ENCODE assay signal across 9 cellular contexts in the genomic region with DNA sequence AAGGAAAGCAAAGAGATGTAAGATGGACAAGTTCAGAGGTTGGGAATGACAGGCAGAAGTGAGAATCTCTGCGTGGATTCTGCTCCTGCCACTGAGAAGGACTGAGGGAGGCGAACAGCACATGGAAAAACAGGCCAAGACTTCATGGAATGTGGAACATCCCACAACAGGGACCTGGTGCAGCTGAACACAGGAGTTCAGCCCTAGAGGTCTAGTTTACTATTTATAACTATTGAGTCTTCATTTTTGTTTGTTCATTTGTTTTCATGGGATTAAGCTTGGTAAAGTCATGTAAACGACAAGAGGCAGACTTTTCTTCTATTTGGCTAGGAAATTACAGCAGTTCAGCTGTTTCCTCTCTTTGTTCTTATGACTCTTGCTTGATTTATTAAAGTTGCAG.
A peak's percentile ranks its signal among the peaks of the same experiment; 100 is the strongest.
DNase-seq lines count a peak whose midpoint lies in the region; TF ChIP-seq lines count a peak whose summit lies in the region.
"Had no signal": no experiment of that assay in that cellular context is flagged by ENCODE, and none has a peak within 500 bp of the region (broad histone marks: within the 10 kb centered on the region; RNA-seq: fewer than 3 reads in every experiment).

No MANE protein-coding gene starts in this region.

- H3K9ac ChIP-seq in adipocyte (ENCODE audit: low read length), result peak overlapping the region; percentile 74

- H3K9me3 Mint-ChIP-seq in nephron progenitor cell, result no peaks in the 10 kb centered on the region
- H3K9me3 Mint-ChIP-seq: stimulated activated memory B cell treated with anti-CD40 and anti-IgM and Interleukin-4, amounts not matched to agents 10 μg/mL and 1 μg/mL and 100 μg/mL, for 72 hours had no signal

- DNase-seq in adipocyte (ENCODE audit: low read depth) (peak; percentile 79), glomerular endothelial cell (ENCODE audit: extremely low read depth, low read depth, low spot score) (peak; percentile 83), nephron progenitor cell (no peak), vagina (ENCODE audit: extremely low spot score in 2 of 2) (no peak), T-helper 2 cell (no peak), DMS153 treated with DMSO at 0.1 percent for 48 hours (lab: John Stamatoyannopoulos, UW; ENCODE audit: unreplicated experiment) (no peak), NCI-H128 (lab: John Stamatoyannopoulos, UW; ENCODE audit: unreplicated experiment) (no peak)
- DNase-seq: NCI-H774 had no signal

- intact Hi-C loops in vagina (cut with DNase I), result no loop called here

- TF ChIP-seq CTCF in nephron progenitor cell (IDR thresholded peaks at IDR 0.05) (no peak), vagina (IDR thresholded peaks at IDR 0.05) (no peak)

- H3K27ac Mint-ChIP-seq in nephron progenitor cell, result peak overlapping the region; percentile 47
- H3K27ac Mint-ChIP-seq: stimulated activated memory B cell treated with anti-CD40 and anti-IgM and Interleukin-4, amounts not matched to agents 10 μg/mL and 1 μg/mL and 100 μg/mL, for 72 hours had no signal

- H3K27me3 ChIP-seq in adipocyte (replicated peaks; ENCODE audit: control insufficient read depth, insufficient read depth, low read length) (no peaks in the 10 kb centered on the region), vagina (no peaks in the 10 kb centered on the region)

- H3K27ac ChIP-seq in vagina, result peak overlapping the region; percentile 66

- H3K4me1 Mint-ChIP-seq in nephron progenitor cell, result peaks cover 99% of the 10 kb centered on the region
- H3K4me1 Mint-ChIP-seq: stimulated activated memory B cell treated with anti-CD40 and anti-IgM and Interleukin-4, amounts not matched to agents 10 μg/mL and 1 μg/mL and 100 μg/mL, for 72 hours had no signal

- H3K4me3 ChIP-seq in adipocyte (ENCODE audit: low read length), result peak overlapping the region; percentile 4
- H3K4me3 ChIP-seq in vagina, result no peak overlapping the region

- H3K36me3 Mint-ChIP-seq in nephron progenitor cell (ENCODE audit: low read depth), result peaks cover 11% of the 10 kb centered on the region
- H3K36me3 Mint-ChIP-seq: stimulated activated memory B cell treated with anti-CD40 and anti-IgM and Interleukin-4, amounts not matched to agents 10 μg/mL and 1 μg/mL and 100 μg/mL, for 72 hours had no signal

- H3K9me3 ChIP-seq in adipocyte (ENCODE audit: control insufficient read depth, low read length) (no peaks in the 10 kb centered on the region), vagina (no peaks in the 10 kb centered on the region)

- no peak for TF ChIP-seq POLR2A in vagina (IDR thresholded peaks at IDR 0.05)

- H3K27me3 Mint-ChIP-seq in nephron progenitor cell (ENCODE audit: low read depth, poor library complexity), result peaks cover 2% of the 10 kb centered on the region

- H3K4me1 ChIP-seq in adipocyte (ENCODE audit: control insufficient read depth, insufficient read depth, low read length) (peaks cover 49% of the 10 kb centered on the region), vagina (peaks cover 50% of the 10 kb centered on the region)

- no peak overlapping the region for H3K4me3 Mint-ChIP-seq in nephron progenitor cell
- H3K4me3 Mint-ChIP-seq: stimulated activated memory B cell treated with anti-CD40 and anti-IgM and Interleukin-4, amounts not matched to agents 10 μg/mL and 1 μg/mL and 100 μg/mL, for 72 hours had no signal

- H3K36me3 ChIP-seq in adipocyte (ENCODE audit: control insufficient read depth, insufficient read depth, low read length, severe bottlenecking) (no peaks in the 10 kb centered on the region), vagina (no peaks in the 10 kb centered on the region)

Comparison
In these comparisons a context has a peak if more than half of its experiments do, and no peak if none do; other contexts are left out.
1. DNase-seq: peak in adipocyte (single experiment) and glomerular endothelial cell (single experiment); none in nephron progenitor cell (single experiment), vagina (0 of 2), T-helper 2 cell (0 of 5), DMS153 treated with DMSO at 0.1 percent for 48 hours (single experiment) and NCI-H128 (single experiment).